In the genomic region with DNA sequence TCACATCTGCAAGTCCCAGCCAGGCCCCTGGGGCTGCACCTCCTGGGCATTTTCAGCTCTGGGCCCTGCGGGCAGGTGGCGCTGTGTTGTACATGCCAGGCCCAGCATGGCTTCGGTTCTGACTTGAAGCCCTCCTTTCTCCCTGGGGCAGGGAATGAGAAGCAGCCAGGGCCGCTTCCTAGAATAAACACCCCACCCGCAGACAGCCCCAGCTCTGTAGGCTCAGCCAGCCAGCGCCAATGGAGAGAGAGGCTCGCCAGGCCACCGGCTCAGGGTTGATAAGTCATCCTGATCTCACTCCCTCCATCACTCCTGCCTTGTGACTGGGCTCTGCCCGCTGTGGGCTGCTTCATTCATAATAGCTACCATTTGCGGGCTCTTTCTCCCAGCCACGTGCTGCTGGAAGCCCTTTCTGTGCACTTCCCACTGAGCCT, we compare ENCODE assay signal across 8 cellular contexts. TPM values are rescaled to one million over a fixed set of nuclear protein-coding genes. Genes with fewer than 3 reads are reported as not detected.
DNase-seq lines count a peak whose midpoint lies in the region; ATAC-seq, FAIRE-seq and TF ChIP-seq lines count a peak whose summit lies in the region.

No MANE protein-coding gene starts in this region.

- FAIRE-seq in K562 (lab: Jason Lieb, UNC): no peak

- peaks cover 11% of the 10 kb centered on the region for H3K27me3 Mint-ChIP-seq in T-helper 17 cell

- H2AFZ ChIP-seq in K562 (ENCODE audit: low read depth, low read length): peak overlapping the region; percentile 36; the same call in 1 of the 2 replicates

- no peak overlapping the region for H3K4me2 ChIP-seq in K562 (ENCODE audit: insufficient read depth, low read length)

- peaks cover 3% of the 10 kb centered on the region for H3K9me1 ChIP-seq in K562 (ENCODE audit: control insufficient read depth, insufficient read depth, low read length)

- TF ChIP-seq EP300 in K562 (IDR thresholded peaks at IDR 0.05; ENCODE audit: low read length): no peak

- no peaks in the 10 kb centered on the region for H3K27me3 ChIP-seq in K562 (ENCODE audit: control insufficient read depth in 2 of 2, insufficient read depth in 2 of 2, low read length in 2 of 2)

- POLR2A ChIA-PET in K562 (lab: Yijun Ruan, JAX): interaction anchor here (0.6 to 1.4 kb wide), 3 partner anchors 12 to 109 kb away, joined by 3 to 6 read pairs (median 3); no protein-coding TSS in a partner anchor

- CTCF ChIA-PET in K562 (lab: Yijun Ruan, JAX; ENCODE audit: low intra/inter-chr PET ratio): no interaction called here

- no peak for ATAC-seq in T-helper 17 cell
- no peak for ATAC-seq in K562
- no peak for ATAC-seq in HG03280 (IDR thresholded peaks at IDR 0.05; ENCODE audit: unreplicated experiment)
- no peak for ATAC-seq in activated CD4-positive, CD25-positive, alpha-beta regulatory T cell treated with anti-CD3 and anti-CD28 coated beads, Interleukin-2, amount 50 U/mL, for 24 hours

- in situ Hi-C loops in K562 (cut with MboI): no loop called here

- TF ChIP-seq RAD21 in K562 (CRISPR knock-in tag; conservative IDR thresholded peaks at IDR 0.05 in 1 of 2, IDR thresholded peaks at IDR 0.05 in 1 of 2): no peak

- TF ChIP-seq POLR2A in K562 (conservative IDR thresholded peaks at IDR 0.05): no peak

- H3K9ac ChIP-seq in K562 (ENCODE audit: insufficient read depth in 1 of 2, low read depth in 2 of 2, low read length in 2 of 2): peak overlapping the region in 1 of 2 experiments; percentile 73; a peak in 3 of 4 replicates

- H3K27ac ChIP-seq in C4-2B (no peak overlapping the region), K562 (ENCODE audit: extremely low read depth, low read depth, low read length) (no peak overlapping the region)

- no TSS peak for BruUV-seq in K562 (replicated peaks; lab: Mats Ljungman, UMichigan)

- TF ChIP-seq CTCF in C4-2B (conservative IDR thresholded peaks at IDR 0.05) (peak; percentile 58), K562 (IDR thresholded peaks at IDR 0.05 in 2 of 3, conservative IDR thresholded peaks at IDR 0.05 in 1 of 3; ENCODE audit: insufficient read depth in 2 of 3, low read depth in 1 of 3, low read length in 3 of 3) (peak in 2 of 3 experiments; percentile 15 to 34; a peak in 3 of 6 replicates)

- intact Hi-C loops in K562 (cut with micrococcal nuclease): no loop called here

- H3K4me1 Mint-ChIP-seq in T-helper 17 cell: peaks cover 25% of the 10 kb centered on the region

- H3K36me3 ChIP-seq in K562 (ENCODE audit: control insufficient read depth, insufficient read depth, low read length): peaks cover 13% of the 10 kb centered on the region; the same call in 2 of the 3 replicates

- no peak overlapping the region for H3K4me3 Mint-ChIP-seq in T-helper 17 cell

- peaks cover 2% of the 10 kb centered on the region for H3K36me3 Mint-ChIP-seq in T-helper 17 cell (ENCODE audit: low read depth)

- H3K79me2 ChIP-seq in K562 (ENCODE audit: control insufficient read depth, insufficient read depth, low read length): peaks cover 18% of the 10 kb centered on the region

- H4K20me1 ChIP-seq in K562 (replicated peaks; ENCODE audit: control insufficient read depth, insufficient read depth, low read length): no peaks in the 10 kb centered on the region

- no peak overlapping the region for H3K4me3 ChIP-seq in K562

- 57% methylated on average over 8 of the region's 11 CpGs for WGBS in K562 (ENCODE audit: insufficient coverage, low coverage, missing lambda C conversion rate)

- peaks cover 13 to 51% of the 10 kb centered on the region in 2 experiments; a peak in 4 of 5 replicates for H3K4me1 ChIP-seq in K562 (replicated peaks in 1 of 2; ENCODE audit: control insufficient read depth in 2 of 2, insufficient read depth in 2 of 2, low read length in 2 of 2)

- H3K9me3 ChIP-seq in T-helper 17 cell (ENCODE audit: control insufficient read depth, low read length, poor library complexity, severe bottlenecking): no peaks in the 10 kb centered on the region
- H3K9me3 ChIP-seq in K562 (replicated peaks; ENCODE audit: control insufficient read depth, insufficient read depth, low read depth, low read length): no peaks in the 10 kb centered on the region

- H3K27ac Mint-ChIP-seq in T-helper 17 cell: no peak overlapping the region

- DNase-seq in HT-29 (ENCODE audit: low spot score) (peak; percentile 85), T-helper 17 cell (peak; percentile 32 to 55 (median 42)), K562 (ENCODE audit: extremely low read depth in 1 of 4, low spot score in 3 of 4) (no peak), iris pigment epithelial cell (ENCODE audit: low read depth) (peak; percentile 69)
- peak; percentile 72 for DNase-seq in stimulated activated CD8-positive, alpha-beta memory T cell treated with anti-CD3 and anti-CD28 coated beads, Interleukin-4, amount 100 ng/mL, for 48 hours

RNA-seq across cellular contexts. Expression of a gene that starts 6.0 kb away (rescaled TPM):
- 6.7 and 7.4 TPM in 2 replicates for total RNA-seq in HT-29 (2014; rRNA removed; shearing (Covaris generic))
- total RNA-seq in T-helper 17 cell: under 1 TPM; 0.10 to 0.29 TPM
- total RNA-seq in K562 (2011; cell fraction: chromatin; rRNA removed; ENCODE audit: low replicate concordance): 2.1 and 6.1 TPM in 2 replicates
- total RNA-seq in K562 (2011; cell fraction: nucleolus; rRNA removed): 3.8 and 4.2 TPM in 2 replicates
- 2.9 and 3.6 TPM in 2 replicates for total RNA-seq in K562 (2011; cell fraction: nucleoplasm; rRNA removed)
- 0.91 and 1.4 TPM in 2 replicates for total RNA-seq in K562 (2014; rRNA removed)
- total RNA-seq in K562 (2014; rRNA removed; fragmentation: Illumina TruSeq; extraction: Trizol): 0.10 and 0.11 TPM in 2 replicates
- 0.33 and 0.68 TPM in 2 replicates for total RNA-seq in K562 (2015; rRNA removed; fragmentation: Illumina TruSeq; extraction: Trizol)
- 7.6 and 9.0 TPM in 2 replicates for total RNA-seq in K562 (2021)
- polyA plus RNA-seq in K562 (2011; rRNA removed): 0.57 and 1.0 TPM in 2 replicates
- polyA plus RNA-seq in K562 (2011; cell fraction: cytosol; rRNA removed): 1.0 and 2.2 TPM in 2 replicates
- 2.8 and 4.9 TPM in 2 replicates for polyA plus RNA-seq in K562 (2011; cell fraction: nucleus; rRNA removed)
- 6.8 and 7.9 TPM in 2 replicates for polyA plus RNA-seq in K562 (2012)
- 2.2 and 5.8 TPM in 2 replicates for polyA plus RNA-seq in K562 (2014; fragmentation: Illumina TruSeq; extraction: Trizol)
- under 1 TPM; 0.10 to 0.25 TPM for polyA plus RNA-seq in K562 (2014; fragmentation: Nextera tagmentation; extraction: Ambion mirVana)
- polyA plus RNA-seq in K562 (2014; rRNA removed): 2.3 and 2.9 TPM in 2 replicates
- polyA minus RNA-seq in K562 (2011; rRNA and poly(A)+ RNA removed): 0.27 and 0.32 TPM in 2 replicates
- polyA minus RNA-seq in K562 (2011; cell fraction: cytosol; rRNA and poly(A)+ RNA removed): 3.3 and 4.6 TPM in 2 replicates
- 1.00 and 1.1 TPM in 2 replicates for polyA minus RNA-seq in K562 (2011; cell fraction: nucleus; rRNA and poly(A)+ RNA removed)

RNA-seq across cellular contexts. Expression of a gene that starts 37.0 kb away (rescaled TPM):
- total RNA-seq in HT-29 (2014; rRNA removed; shearing (Covaris generic)): 40.7 and 51.7 TPM in 2 replicates
- total RNA-seq in T-helper 17 cell: 10 to 100 TPM in 1 of 2 donors, 1 to 10 TPM in 1; 9.8 to 14.1 TPM
- total RNA-seq in K562 (2011; cell fraction: chromatin; rRNA removed; ENCODE audit: low replicate concordance): 12.1 and 23.1 TPM in 2 replicates
- total RNA-seq in K562 (2011; cell fraction: nucleolus; rRNA removed): 12.4 and 13.3 TPM in 2 replicates
- total RNA-seq in K562 (2011; cell fraction: nucleoplasm; rRNA removed): 11.0 and 16.1 TPM in 2 replicates
- 27.7 and 28.8 TPM in 2 replicates for total RNA-seq in K562 (2014; rRNA removed)
- 5.6 and 7.7 TPM in 2 replicates for total RNA-seq in K562 (2014; rRNA removed; fragmentation: Illumina TruSeq; extraction: Trizol)
- total RNA-seq in K562 (2015; rRNA removed; fragmentation: Illumina TruSeq; extraction: Trizol): 16.2 and 16.9 TPM in 2 replicates
- total RNA-seq in K562 (2021): 31.2 and 32.8 TPM in 2 replicates
- polyA plus RNA-seq in K562 (2011; rRNA removed): 8.5 and 15.3 TPM in 2 replicates
- polyA plus RNA-seq in K562 (2011; cell fraction: cytosol; rRNA removed): 8.1 and 15.3 TPM in 2 replicates
- polyA plus RNA-seq in K562 (2011; cell fraction: nucleus; rRNA removed): 12.2 and 17.2 TPM in 2 replicates
- polyA plus RNA-seq in K562 (2012): 15.9 and 19.7 TPM in 2 replicates
- polyA plus RNA-seq in K562 (2014; fragmentation: Illumina TruSeq; extraction: Trizol): 10.6 and 13.6 TPM in 2 replicates
- under 1 TPM; 0.10 to 0.11 TPM for polyA plus RNA-seq in K562 (2014; fragmentation: Nextera tagmentation; extraction: Ambion mirVana)
- 19.8 and 22.6 TPM in 2 replicates for polyA plus RNA-seq in K562 (2014; rRNA removed)
- 14.2 and 15.3 TPM in 2 replicates for polyA minus RNA-seq in K562 (2011; rRNA and poly(A)+ RNA removed)
- 15.2 and 18.3 TPM in 2 replicates for polyA minus RNA-seq in K562 (2011; cell fraction: cytosol; rRNA and poly(A)+ RNA removed)
- 5.0 and 8.7 TPM in 2 replicates for polyA minus RNA-seq in K562 (2011; cell fraction: nucleus; rRNA and poly(A)+ RNA removed)

RNA-seq across cellular contexts. Expression of a gene that starts 41.3 kb away (rescaled TPM):
- 159 and 165 TPM in 2 replicates for total RNA-seq in HT-29 (2014; rRNA removed; shearing (Covaris generic))
- total RNA-seq in T-helper 17 cell: 10 to 100 TPM; 32.3 to 41.4 TPM
- total RNA-seq in K562 (2011; cell fraction: chromatin; rRNA removed; ENCODE audit: low replicate concordance): 70.0 and 135 TPM in 2 replicates
- total RNA-seq in K562 (2011; cell fraction: nucleolus; rRNA removed): 74.5 and 92.1 TPM in 2 replicates
- total RNA-seq in K562 (2011; cell fraction: nucleoplasm; rRNA removed): 76.8 and 107 TPM in 2 replicates
- total RNA-seq in K562 (2014; rRNA removed): 173 and 213 TPM in 2 replicates
- 32.6 and 38.7 TPM in 2 replicates for total RNA-seq in K562 (2014; rRNA removed; fragmentation: Illumina TruSeq; extraction: Trizol)
- total RNA-seq in K562 (2015; rRNA removed; fragmentation: Illumina TruSeq; extraction: Trizol): 48.4 and 56.1 TPM in 2 replicates
- 123 and 150 TPM in 2 replicates for total RNA-seq in K562 (2021)
- 79.3 and 88.9 TPM in 2 replicates for polyA plus RNA-seq in K562 (2011; rRNA removed)
- polyA plus RNA-seq in K562 (2011; cell fraction: cytosol; rRNA removed): 175 and 283 TPM in 2 replicates
- polyA plus RNA-seq in K562 (2011; cell fraction: nucleus; rRNA removed): 85.0 and 101 TPM in 2 replicates
- 96.6 and 100 TPM in 2 replicates for polyA plus RNA-seq in K562 (2012)
- 49.0 and 66.3 TPM in 2 replicates for polyA plus RNA-seq in K562 (2014; fragmentation: Illumina TruSeq; extraction: Trizol)
- 10 to 100 TPM; 41.5 to 81.1 TPM for polyA plus RNA-seq in K562 (2014; fragmentation: Nextera tagmentation; extraction: Ambion mirVana)
- polyA plus RNA-seq in K562 (2014; rRNA removed): 243 and 273 TPM in 2 replicates
- 10.6 and 11.8 TPM in 2 replicates for polyA minus RNA-seq in K562 (2011; rRNA and poly(A)+ RNA removed)
- 19.8 and 22.7 TPM in 2 replicates for polyA minus RNA-seq in K562 (2011; cell fraction: cytosol; rRNA and poly(A)+ RNA removed)
- polyA minus RNA-seq in K562 (2011; cell fraction: nucleus; rRNA and poly(A)+ RNA removed): 10.8 and 13.7 TPM in 2 replicates

Comparison
In these comparisons a context has a peak if more than half of its experiments do, and no peak if none do; other contexts are left out.
1. DNase-seq: peak in HT-29 (single experiment), T-helper 17 cell (3 of 3), iris pigment epithelial cell (single experiment) and stimulated activated CD8-positive, alpha-beta memory T cell treated with anti-CD3 and anti-CD28 coated beads, Interleukin-4, amount 100 ng/mL, for 48 hours (single experiment); none in K562 (0 of 4).